Comparison of ENCODE assay signal across 8 cellular contexts in the genomic region with DNA sequence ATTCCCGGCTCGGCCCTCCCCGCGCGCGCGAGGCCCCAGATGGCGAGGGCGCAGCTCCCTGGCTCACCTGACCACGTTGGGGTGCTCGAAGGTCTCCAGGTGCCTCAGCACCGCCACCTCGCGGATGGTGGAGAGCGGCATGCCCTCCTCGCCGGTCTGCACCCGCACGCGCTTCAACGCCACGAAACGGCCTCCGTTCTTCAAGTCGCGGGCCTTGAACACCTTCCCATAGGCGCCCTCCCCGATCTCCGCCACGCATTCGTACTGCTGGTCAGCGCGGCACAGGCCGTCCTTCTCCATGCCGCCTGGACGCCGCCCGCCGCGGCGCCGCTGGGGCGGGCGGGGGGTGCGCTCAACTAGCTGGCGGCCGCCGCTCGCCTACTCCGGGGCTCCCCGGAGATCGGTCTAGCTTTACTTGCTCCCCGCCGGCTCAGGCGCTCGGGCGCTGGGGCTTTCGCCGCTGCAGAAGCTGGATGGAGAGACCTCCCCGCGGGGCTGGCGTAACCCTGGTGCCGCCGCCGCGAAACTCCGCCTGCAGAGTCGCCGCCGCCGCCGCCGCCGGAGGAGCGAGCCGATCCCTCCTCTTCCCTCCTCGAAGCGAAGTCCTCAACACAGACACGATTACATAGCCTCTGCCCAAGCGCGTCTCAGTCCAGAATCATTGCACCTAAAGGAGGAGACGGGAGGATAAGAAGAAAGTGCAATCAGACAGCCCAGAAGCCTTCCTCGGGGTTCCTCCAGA. TPM values are rescaled to one million over a fixed set of nuclear protein-coding genes. Genes with fewer than 3 reads are reported as not detected.
DNase-seq lines count a peak whose midpoint lies in the region; ATAC-seq, FAIRE-seq and TF ChIP-seq lines count a peak whose summit lies in the region.

No MANE protein-coding gene starts in this region.

- H3K4me3 ChIP-seq in fibroblast of the aortic adventitia (ENCODE audit: low read depth, low read length) (peak overlapping the region; percentile 96), subcutaneous abdominal adipose tissue (ENCODE audit: low read depth in 1 of 5, low read length in 5 of 5) (peak overlapping the region; percentile 96 to 100 (median 98))

- peak; percentile 58 for ATAC-seq in GM21526 (IDR thresholded peaks at IDR 0.05; ENCODE audit: low FRiP score, unreplicated experiment)
- peak; percentile 72 for ATAC-seq in activated T-helper 17 cell treated with anti-CD3 and anti-CD28 coated beads, Interleukin-2, amount 50 U/mL, for 72 hours (replicated peaks)

- no peaks in the 10 kb centered on the region for H3K27me3 Mint-ChIP-seq in activated T-helper 17 cell treated with anti-CD3 and anti-CD28 coated beads, Interleukin-2, amount 50 U/mL, for 72 hours
- peaks cover 23% of the 10 kb centered on the region for H3K27me3 Mint-ChIP-seq in neural crest cell (ENCODE audit: low read depth)

- no peaks in the 10 kb centered on the region for H3K9me3 Mint-ChIP-seq in activated T-helper 17 cell treated with anti-CD3 and anti-CD28 coated beads, Interleukin-2, amount 50 U/mL, for 72 hours
- no peaks in the 10 kb centered on the region for H3K9me3 Mint-ChIP-seq in neural crest cell

- TF ChIP-seq CTCF in fibroblast of the aortic adventitia (IDR thresholded peaks at IDR 0.05; ENCODE audit: insufficient read depth, low read length) (peak; percentile 88), neural crest cell (conservative IDR thresholded peaks at IDR 0.05) (peak; percentile 87)

- peaks cover 0 to 3% (median 0%) of the 10 kb centered on the region in 5 donors for H3K36me3 ChIP-seq in subcutaneous abdominal adipose tissue (ENCODE audit: control insufficient read depth in 5 of 5, insufficient read depth in 5 of 5, low read length in 5 of 5)

- H3K9ac ChIP-seq in subcutaneous abdominal adipose tissue (ENCODE audit: low read length in 5 of 5), result peak overlapping the region in 4 of 5 donors; percentile 68 to 85 (median 80)

- H3K36me3 Mint-ChIP-seq in activated T-helper 17 cell treated with anti-CD3 and anti-CD28 coated beads, Interleukin-2, amount 50 U/mL, for 72 hours (ENCODE audit: low read depth), result peaks cover 78% of the 10 kb centered on the region
- H3K36me3 Mint-ChIP-seq in neural crest cell (ENCODE audit: low read depth), result no peaks in the 10 kb centered on the region

- DNase-seq in DMS153 treated with DMSO at 0.1 percent for 48 hours (lab: John Stamatoyannopoulos, UW; ENCODE audit: unreplicated experiment), result peak; percentile 81
- DNase-seq in HuH-7.5 (ENCODE audit: low spot score), result peak; percentile 61
- DNase-seq in RCC 7860 (ENCODE audit: low spot score), result peak; percentile 74
- DNase-seq in fibroblast of the aortic adventitia (ENCODE audit: low read depth), result peak; percentile 77
- peak; percentile 64 for DNase-seq in neural crest cell (ENCODE audit: low read depth, low spot score)

- peak overlapping the region; percentile 96 for H3K4me3 Mint-ChIP-seq in activated T-helper 17 cell treated with anti-CD3 and anti-CD28 coated beads, Interleukin-2, amount 50 U/mL, for 72 hours
- peak overlapping the region; percentile 97 for H3K4me3 Mint-ChIP-seq in neural crest cell

- no peaks in the 10 kb centered on the region for H3K9me3 ChIP-seq in subcutaneous abdominal adipose tissue (ENCODE audit: control insufficient read depth in 5 of 5, low read length in 5 of 5)

- FAIRE-seq in RCC 7860 (lab: Jason Lieb, UNC), result no peak

- H3K27me3 ChIP-seq in subcutaneous abdominal adipose tissue (ENCODE audit: control insufficient read depth in 5 of 5, insufficient read depth in 4 of 5, low read length in 5 of 5), result no peaks in the 10 kb centered on the region

- peak overlapping the region; percentile 89 for H3K27ac ChIP-seq in subcutaneous abdominal adipose tissue (ENCODE audit: low read depth, low read length)

- peaks cover 2 to 64% (median 39%) of the 10 kb centered on the region in 5 donors for H3K4me1 ChIP-seq in subcutaneous abdominal adipose tissue (ENCODE audit: control insufficient read depth in 5 of 5, insufficient read depth in 5 of 5, low read length in 5 of 5)

- peak overlapping the region; percentile 98 for H3K27ac Mint-ChIP-seq in activated T-helper 17 cell treated with anti-CD3 and anti-CD28 coated beads, Interleukin-2, amount 50 U/mL, for 72 hours
- peak overlapping the region; percentile 97 for H3K27ac Mint-ChIP-seq in neural crest cell (ENCODE audit: unreplicated experiment)

- H3K4me1 Mint-ChIP-seq in activated T-helper 17 cell treated with anti-CD3 and anti-CD28 coated beads, Interleukin-2, amount 50 U/mL, for 72 hours, result peaks cover 15% of the 10 kb centered on the region
- H3K4me1 Mint-ChIP-seq in neural crest cell, result peaks cover 48% of the 10 kb centered on the region

RNA-seq across cellular contexts. Expression of a gene that starts 3.2 kb away (rescaled TPM):
- 100 to 1,000 TPM; 151 to 222 TPM for total RNA-seq in activated T-helper 17 cell treated with anti-CD3 and anti-CD28 coated beads, Interleukin-2, amount 50 U/mL, for 72 hours
- total RNA-seq in fibroblast of the aortic adventitia (ENCODE audit: low replicate concordance) (11.6 and 36.0 TPM in 2 replicates), neural crest cell (40.0 and 42.9 TPM in 2 replicates)

Comparison
In these comparisons a context has a peak if more than half of its experiments do, and no peak if none do; other contexts are left out.
1. Peak in every context shown above with its lines: DNase-seq, ATAC-seq, H3K4me3 ChIP-seq and H3K27ac ChIP-seq.